ENCODE assay signal across 8 cellular contexts in genomic region chr3:197737749-197738462, GRCh38. TPM values are rescaled to one million over a fixed set of nuclear protein-coding genes. Genes with fewer than 3 reads are reported as not detected.
DNase-seq lines count a peak whose midpoint lies in the region; ATAC-seq, FAIRE-seq and TF ChIP-seq lines count a peak whose summit lies in the region.

No MANE protein-coding gene starts in this region.

- intact Hi-C loops in heart left ventricle (cut with DNase I), result loop anchor here in 1 of 10 donors (2.0 kb wide), 1 partner anchor 25 kb away; no protein-coding TSS in a partner anchor
- intact Hi-C loops in cardiac septum (cut with DNase I), result loop anchor here (2.0 kb wide), 1 partner anchor 13 kb away; no protein-coding TSS in a partner anchor
- intact Hi-C loops in uterus (cut with DNase I; ENCODE audit: low total_unique reads), result no loop called here

- H3K27me3 ChIP-seq in heart left ventricle, result no peaks in the 10 kb centered on the region
- H3K27me3 ChIP-seq in adipocyte (replicated peaks; ENCODE audit: control insufficient read depth, insufficient read depth, low read length), result no peaks in the 10 kb centered on the region
- no peaks in the 10 kb centered on the region for H3K27me3 ChIP-seq in uterus

- 64 to 74% (median 70%) methylated on average over 11 of the region's 11 CpGs for WGBS in heart left ventricle, 4 donors

- TF ChIP-seq CTCF in heart left ventricle (IDR thresholded peaks at IDR 0.05), result no peak
- no peak for TF ChIP-seq CTCF in uterus (IDR thresholded peaks at IDR 0.05)

- FAIRE-seq in urothelium cell line (lab: Jason Lieb, UNC), result no peak

- H3K9ac ChIP-seq in adipocyte (ENCODE audit: low read length), result peak overlapping the region; percentile 90

- H3K9me3 ChIP-seq in heart left ventricle, result no peaks in the 10 kb centered on the region
- no peaks in the 10 kb centered on the region for H3K9me3 ChIP-seq in adipocyte (ENCODE audit: control insufficient read depth, low read length)
- no peaks in the 10 kb centered on the region for H3K9me3 ChIP-seq in uterus

- TF ChIP-seq POLR2A in heart left ventricle (IDR thresholded peaks at IDR 0.05) (no peak), uterus (IDR thresholded peaks at IDR 0.05) (no peak)

- H3K36me3 ChIP-seq in heart left ventricle (peaks cover 0 to 8% (median 0%) of the 10 kb centered on the region in 9 donors), adipocyte (ENCODE audit: control insufficient read depth, insufficient read depth, low read length, severe bottlenecking) (no peaks in the 10 kb centered on the region), uterus (no peaks in the 10 kb centered on the region)

- no peak for DNase-seq in heart left ventricle
- DNase-seq in cardiac septum (ENCODE audit: low spot score), result no peak
- DNase-seq in adipocyte (ENCODE audit: low read depth), result no peak
- no peak for DNase-seq in memory B cell (ENCODE audit: low spot score in 2 of 2)
- DNase-seq in uterus, result no peak
- DNase-seq in urothelium cell line (ENCODE audit: low spot score), result no peak

- no peaks in the 10 kb centered on the region for H3K9me3 Mint-ChIP-seq in memory B cell

- peak overlapping the region in 9 of 12 donors; percentile 47 to 94 (median 90) for H3K27ac ChIP-seq in heart left ventricle
- H3K27ac ChIP-seq in uterus, result peak overlapping the region; percentile 73 to 89

- peak overlapping the region in 10 of 12 donors; percentile 84 to 99 (median 90) for H3K4me3 ChIP-seq in heart left ventricle
- peak overlapping the region; percentile 94 for H3K4me3 ChIP-seq in adipocyte (ENCODE audit: low read length)
- no peak overlapping the region for H3K4me3 ChIP-seq in uterus

- H3K36me3 Mint-ChIP-seq in memory B cell, result no peaks in the 10 kb centered on the region

- no peaks in the 10 kb centered on the region for H3K27me3 Mint-ChIP-seq in memory B cell

- no peak for ATAC-seq in heart left ventricle
- ATAC-seq in memory B cell (ENCODE audit: low read depth), result no peak
- no peak for ATAC-seq in HG02642 (IDR thresholded peaks at IDR 0.05; ENCODE audit: poor library complexity, unreplicated experiment)
- ATAC-seq in HG02678 (IDR thresholded peaks at IDR 0.05; ENCODE audit: unreplicated experiment), result no peak

- peak overlapping the region; percentile 100 for H3K4me3 Mint-ChIP-seq in memory B cell

- no peak overlapping the region for H3K27ac Mint-ChIP-seq in memory B cell

- H3K4me1 ChIP-seq in heart left ventricle, result peaks cover 4 to 34% (median 17%) of the 10 kb centered on the region in 12 donors
- peaks cover 11% of the 10 kb centered on the region for H3K4me1 ChIP-seq in adipocyte (ENCODE audit: control insufficient read depth, insufficient read depth, low read length)
- peaks cover 0 to 4% of the 10 kb centered on the region in 2 donors for H3K4me1 ChIP-seq in uterus

- H3K4me1 Mint-ChIP-seq in memory B cell, result peaks cover 18% of the 10 kb centered on the region

RNA-seq across cellular contexts. Expression of gene RUBCN, which starts 1.2 kb away (rescaled TPM):
- total RNA-seq in heart left ventricle, result 10 to 100 TPM; 22.9 to 53.4 (median 36.9) TPM
- polyA plus RNA-seq in heart left ventricle, result 10 to 100 TPM; 14.9 to 38.5 TPM
- total RNA-seq in cardiac septum, result 41.0 TPM
- total RNA-seq in uterus, result 10 to 100 TPM in 3 of 4 donors, 1 to 10 TPM in 1; 8.2 to 36.4 (median 13.9) TPM

RNA-seq across cellular contexts. Expression of gene FYTTD1, which starts 11.8 kb away (rescaled TPM):
- total RNA-seq in heart left ventricle, result 10 to 100 TPM; 49.1 to 93.6 (median 76.3) TPM
- polyA plus RNA-seq in heart left ventricle, result 10 to 100 TPM; 19.0 to 44.9 TPM
- 87.5 TPM for total RNA-seq in cardiac septum
- total RNA-seq in uterus, result 100 to 1,000 TPM in 1 of 4 donors, 10 to 100 TPM in 3; 22.5 to 100 (median 45.5) TPM

RNA-seq across cellular contexts. Expression of gene LRCH3, which starts 53.1 kb away (rescaled TPM):
- total RNA-seq in heart left ventricle (10 to 100 TPM; 17.9 to 40.3 (median 28.6) TPM), cardiac septum (27.6 TPM), uterus (100 to 1,000 TPM in 2 of 4 donors, 10 to 100 TPM in 2; 73.5 to 108 (median 100) TPM)
- polyA plus RNA-seq in heart left ventricle, result 10 to 100 TPM; 11.1 to 12.6 TPM

Comparison
In these comparisons a context has a peak if more than half of its experiments do, and no peak if none do; other contexts are left out.
1. H3K4me3 ChIP-seq: peak in heart left ventricle (10 of 12) and adipocyte (single experiment); none in uterus (0 of 2).